ENCODE assay signal across 8 cellular contexts in the genomic region with DNA sequence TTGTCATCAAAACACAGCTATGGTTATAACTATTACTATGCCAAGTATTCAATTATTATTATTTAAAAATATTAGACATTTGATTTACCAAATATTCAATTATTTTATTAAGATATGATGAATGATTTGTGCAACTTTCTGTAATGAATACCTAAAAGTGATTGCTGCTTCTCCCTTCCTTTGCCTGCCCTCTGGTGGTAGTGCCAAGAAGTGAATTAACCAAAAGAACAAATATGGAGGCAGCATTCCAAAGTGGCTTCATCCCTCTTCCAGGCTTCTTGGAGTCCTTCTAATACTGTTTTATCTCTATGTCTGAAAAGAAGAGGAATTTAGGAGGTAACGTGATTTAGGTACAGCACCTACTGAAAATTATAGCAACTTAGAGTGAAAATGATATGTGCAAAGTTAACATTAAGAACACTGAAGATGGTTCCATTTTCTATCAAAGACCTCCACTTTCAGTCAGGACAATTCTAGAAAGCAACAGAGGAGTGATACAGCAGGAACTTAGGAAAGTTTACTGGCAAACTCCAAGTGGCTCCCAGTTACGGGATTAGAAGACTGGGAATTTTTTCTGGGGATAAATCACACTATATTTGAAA. TPM values are rescaled to one million over a fixed set of nuclear protein-coding genes. Genes with fewer than 3 reads are reported as not detected.
DNase-seq lines count a peak whose midpoint lies in the region; ATAC-seq and TF ChIP-seq lines count a peak whose summit lies in the region.

No MANE protein-coding gene starts in this region.

- H3K36me3 ChIP-seq in heart right ventricle = peaks cover 0 to 3% (median 0%) of the 10 kb centered on the region in 9 donors
- no peaks in the 10 kb centered on the region for H3K36me3 ChIP-seq in breast epithelium
- H3K36me3 ChIP-seq in mesendoderm (ENCODE audit: control insufficient read depth, insufficient read depth, low read length) = no peaks in the 10 kb centered on the region

- H3K27ac ChIP-seq in heart right ventricle (no peak overlapping the region), right cardiac atrium (ENCODE audit: low read length) (no peak overlapping the region), breast epithelium (no peak overlapping the region), mesendoderm (ENCODE audit: low read depth, low read length) (no peak overlapping the region)

- H3K79me2 ChIP-seq in mesendoderm (ENCODE audit: control insufficient read depth, insufficient read depth, low read length) = no peaks in the 10 kb centered on the region

- H4K5ac ChIP-seq in mesendoderm (ENCODE audit: low read length) = no peak overlapping the region

- no peak overlapping the region for H2BK15ac ChIP-seq in mesendoderm (replicated peaks; ENCODE audit: low read depth)

- H2AK5ac ChIP-seq in mesendoderm (ENCODE audit: low read length) = no peak overlapping the region

- no peak for ATAC-seq in heart right ventricle
- no peak for ATAC-seq in right cardiac atrium
- ATAC-seq in HG03342 (IDR thresholded peaks at IDR 0.05; ENCODE audit: unreplicated experiment) = no peak
- ATAC-seq in HG02870 (IDR thresholded peaks at IDR 0.05; ENCODE audit: unreplicated experiment) = no peak

- peaks cover 0 to 4% (median 0%) of the 10 kb centered on the region in 7 donors for H3K27me3 ChIP-seq in heart right ventricle
- H3K27me3 ChIP-seq in right cardiac atrium (ENCODE audit: control insufficient read depth, insufficient read depth) = no peaks in the 10 kb centered on the region
- H3K27me3 ChIP-seq in breast epithelium = no peaks in the 10 kb centered on the region
- H3K27me3 ChIP-seq in mesendoderm (ENCODE audit: insufficient read depth, low read length, poor library complexity) = no peaks in the 10 kb centered on the region

- no peak overlapping the region for H3K9ac ChIP-seq in mesendoderm (ENCODE audit: low read length)

- no peak overlapping the region for H2BK5ac ChIP-seq in mesendoderm (ENCODE audit: low read length)

- no peaks in the 10 kb centered on the region for H3K9me3 ChIP-seq in heart right ventricle
- no peaks in the 10 kb centered on the region for H3K9me3 ChIP-seq in right cardiac atrium (ENCODE audit: control insufficient read depth, low read length)
- H3K9me3 ChIP-seq in breast epithelium = no peaks in the 10 kb centered on the region

- H4K8ac ChIP-seq in mesendoderm (ENCODE audit: low read depth, low read length) = no peak overlapping the region

- H3K23ac ChIP-seq in mesendoderm (ENCODE audit: low read length) = no peak overlapping the region

- DNase-seq in heart right ventricle (no peak), right cardiac atrium (no peak), NCI-H2227 (lab: John Stamatoyannopoulos, UW; ENCODE audit: unreplicated experiment) (peak; percentile 43), breast epithelium (ENCODE audit: low spot score in 2 of 2) (no peak), mesendoderm (peak; percentile 42), hippocampal formation (lab: John Stamatoyannopoulos, UW) (no peak)

- no peak for TF ChIP-seq POLR2A in breast epithelium (IDR thresholded peaks at IDR 0.05)

- TF ChIP-seq CTCF in heart right ventricle (IDR thresholded peaks at IDR 0.05) (peak; percentile 37 to 81 (median 70)), breast epithelium (IDR thresholded peaks at IDR 0.05) (peak; percentile 31 to 40 (median 32))

- no peak overlapping the region for H3K18ac ChIP-seq in mesendoderm (ENCODE audit: low read length)

- H3K79me1 ChIP-seq in mesendoderm (ENCODE audit: low read length) = no peaks in the 10 kb centered on the region

- no peak overlapping the region for H3K56ac ChIP-seq in mesendoderm (ENCODE audit: low read length)

- intact Hi-C loops in heart right ventricle (cut with DNase I) (loop anchor here in 6 of 10 donors (5.0 to 10.0 kb wide), 6 partner anchors 174 to 522 kb away; no protein-coding TSS in a partner anchor), right cardiac atrium (cut with DNase I) (loop anchor here (5.0 to 10.0 kb wide), 4 partner anchors 174 to 522 kb away; no protein-coding TSS in a partner anchor), breast epithelium (cut with DNase I; ENCODE audit: low total_unique reads) (loop anchor here (10.0 kb wide), 1 partner anchor 314 kb away; no protein-coding TSS in a partner anchor)

- peaks cover 0 to 14% (median 0%) of the 10 kb centered on the region in 9 donors for H3K4me1 ChIP-seq in heart right ventricle
- no peaks in the 10 kb centered on the region for H3K4me1 ChIP-seq in right cardiac atrium (ENCODE audit: control insufficient read depth, insufficient read depth, low read length)
- H3K4me1 ChIP-seq in breast epithelium = no peaks in the 10 kb centered on the region
- no peaks in the 10 kb centered on the region for H3K4me1 ChIP-seq in mesendoderm (ENCODE audit: control insufficient read depth, low read depth, low read length)

- H3K4ac ChIP-seq in mesendoderm (ENCODE audit: low read depth, low read length) = no peak overlapping the region

- no peak overlapping the region for H3K4me3 ChIP-seq in heart right ventricle
- no peak overlapping the region for H3K4me3 ChIP-seq in right cardiac atrium (ENCODE audit: low read length)
- H3K4me3 ChIP-seq in breast epithelium = no peak overlapping the region
- H3K4me3 ChIP-seq in mesendoderm (ENCODE audit: low read length) = no peak overlapping the region

- H3K4me2 ChIP-seq in mesendoderm (ENCODE audit: low read length) = no peak overlapping the region

- H2BK120ac ChIP-seq in mesendoderm (ENCODE audit: low read depth, low read length) = no peak overlapping the region

- 78 to 84% methylated on average over 2 of the region's 2 CpGs for WGBS in heart right ventricle, 2 donors
- 90% methylated on average over 2 of the region's 2 CpGs for WGBS in right cardiac atrium
- WGBS in mesendoderm (ENCODE audit: extremely low coverage, insufficient coverage, low lambda C conversion rate) = no CpG with 5 or more reads among the region's 2 CpGs

RNA-seq across cellular contexts. Expression of a gene that starts 43.0 kb away (rescaled TPM):
- total RNA-seq in heart right ventricle (10 to 100 TPM in 1 of 10 donors, 1 to 10 TPM in 9; 2.2 to 14.9 (median 3.5) TPM), right cardiac atrium (1 to 10 TPM; 2.5 to 6.8 (median 3.3) TPM), breast epithelium (10 to 100 TPM in 1 of 3 donors, 1 to 10 TPM in 2; 5.0 to 10.2 (median 9.8) TPM)
- polyA plus RNA-seq in heart right ventricle (1 to 10 TPM; 4.0 to 6.2 TPM), right cardiac atrium (2.6 TPM)
- polyA plus RNA-seq in mesendoderm (2013, experiment 1 of 2) = 5.7 TPM
- 5.0 TPM for polyA plus RNA-seq in mesendoderm (2013, experiment 2 of 2)

Comparison
In these comparisons a context has a peak if more than half of its experiments do, and no peak if none do; other contexts are left out.
1. DNase-seq: peak in NCI-H2227 (single experiment) and mesendoderm (single experiment); none in heart right ventricle (0 of 2), right cardiac atrium (0 of 3), breast epithelium (0 of 2) and hippocampal formation (0 of 2).